24 cellular contexts compared by ENCODE assay signal in genomic region chr3:75342425-75342824, GRCh38.
"Had no signal": no experiment of that assay in that cellular context is flagged by ENCODE, and none has a peak within 500 bp of the region (broad histone marks: within the 10 kb centered on the region; RNA-seq: fewer than 3 reads in every experiment).

No MANE protein-coding gene starts in this region.

- ATAC-seq: activated T-helper 17 cell treated with anti-CD3 and anti-CD28 coated beads, Interleukin-2, amount 50 U/mL, for 72 hours; esophagus mucosa had no signal

- DNase-seq: activated CD4-positive, alpha-beta memory T cell treated with anti-CD3 and anti-CD28 coated beads, Interleukin-2, amount 10 ng/mL, durations not matched to agents 7 days and 5 days; activated CD4-positive, alpha-beta T cell treated with anti-CD3 and anti-CD28 coated beads for 1 hour; activated CD4-positive, alpha-beta T cell treated with anti-CD3 and anti-CD28 coated beads, Interleukin-2, amount 10 ng/mL, durations not matched to agents 7 days and 5 days; activated CD8-positive, alpha-beta memory T cell treated with anti-CD3 and anti-CD28 coated beads, Interleukin-2, amount 50 U/mL, for 48 hours; activated gamma-delta T cell treated with Interleukin-2 at 50 U/mL for 16 hours; activated naive CD4-positive, alpha-beta T cell treated with anti-CD3 and anti-CD28 coated beads, Interleukin-2, amount 50 U/mL, for 16 hours; activated T-cell treated with anti-CD3 and anti-CD28 coated beads, Interleukin-2, amount 50 U/mL, for 24 hours; amniotic stem cell; brain microvascular endothelial cell; central memory CD4-positive, alpha-beta T cell; endodermal cell; heart left ventricle; islet precursor cell; posterior cingulate gyrus; right lobe of liver; stimulated activated CD4-positive, alpha-beta T cell treated with anti-CD3 and anti-CD28 coated beads, Interleukin-2, amount 100 ng/mL, for 48 hours; trophoblast cell had no signal

- H3K9me3 ChIP-seq: heart left ventricle, right lobe of liver, thoracic aorta, uterus had no signal

- H3K4me1 ChIP-seq: right lobe of liver, uterus had no signal

- H3K4me3 ChIP-seq: heart left ventricle, lung, right lobe of liver, thoracic aorta, uterus had no signal

- H3K27me3 ChIP-seq: brain microvascular endothelial cell, heart left ventricle, right lobe of liver, uterus had no signal

- H3K27ac ChIP-seq: brain microvascular endothelial cell, right lobe of liver, thoracic aorta, uterus had no signal

- FAIRE-seq: astrocyte, TTC549 had no signal

- H3K36me3 ChIP-seq: brain microvascular endothelial cell, heart left ventricle, right lobe of liver, thoracic aorta, uterus had no signal
